In the genomic region with DNA sequence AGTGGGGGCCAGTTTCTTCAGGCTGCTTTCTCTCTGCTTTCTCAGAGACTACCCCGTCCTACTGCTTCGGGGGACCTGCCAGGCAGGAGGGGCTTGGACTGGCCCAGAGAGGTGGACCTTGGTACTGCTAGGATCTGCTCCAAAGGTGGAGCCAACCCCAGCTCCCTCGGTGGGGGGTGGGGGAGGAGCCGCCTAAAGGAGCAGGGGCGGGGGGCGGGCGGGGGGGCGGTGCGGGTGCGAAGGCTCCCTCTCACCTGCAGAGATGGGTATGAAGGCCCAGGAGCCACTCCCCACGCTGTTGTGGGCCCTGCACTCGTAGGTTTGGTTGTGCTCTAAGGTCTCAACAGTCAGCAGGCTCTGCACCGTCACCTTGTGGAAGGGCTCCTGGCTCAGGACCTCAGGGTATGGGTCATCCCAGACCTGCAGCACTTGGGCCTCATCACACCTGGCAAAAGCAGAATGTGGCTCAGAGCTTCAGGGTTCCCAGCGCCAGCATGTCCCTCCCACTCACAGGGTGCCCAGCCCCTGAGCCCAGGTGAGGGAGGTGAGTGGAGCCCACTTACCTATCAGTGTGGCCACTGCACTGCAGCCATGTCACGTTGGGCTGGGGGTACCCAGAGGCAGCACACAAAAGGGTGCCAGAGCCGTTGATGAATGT, we compare ENCODE assay signal across 25 cellular contexts. TPM values are rescaled to one million over a fixed set of nuclear protein-coding genes. Genes with fewer than 3 reads are reported as not detected.
DNase-seq lines count a peak whose midpoint lies in the region; FAIRE-seq and TF ChIP-seq lines count a peak whose summit lies in the region.
"Had no signal": no experiment of that assay in that cellular context is flagged by ENCODE, and none has a peak within 500 bp of the region (broad histone marks: within the 10 kb centered on the region; RNA-seq: fewer than 3 reads in every experiment).

No MANE protein-coding gene starts in this region.

- peaks cover 0 to 79% (median 0%) of the 10 kb centered on the region in 11 experiments; a peak in 2 of 22 replicates for H4K20me1 ChIP-seq in BLaER1 treated with 17β-estradiol and CSF1 and Interleukin-3, amounts not matched to agents 10 nM and 100 nM
- H4K20me1 ChIP-seq in H9 (ENCODE audit: control insufficient read depth, insufficient read depth, insufficient read length) (no peaks in the 10 kb centered on the region), H1 (replicated peaks in 1 of 2; ENCODE audit: control insufficient read depth in 1 of 2, insufficient read depth in 2 of 2, low read length in 2 of 2) (no peaks in the 10 kb centered on the region), osteoblast (ENCODE audit: insufficient read depth, low read length) (no peaks in the 10 kb centered on the region)

- H3K23ac ChIP-seq in H9 (ENCODE audit: insufficient read length, low read depth, low read length), result no peak overlapping the region
- no peak overlapping the region for H3K23ac ChIP-seq in H1 (ENCODE audit: insufficient read length)

- H2AK5ac ChIP-seq in H9 (ENCODE audit: insufficient read length, low read length), result no peak overlapping the region
- no peak overlapping the region for H2AK5ac ChIP-seq in H1 (ENCODE audit: low read depth, low read length)

- TF ChIP-seq RAD21 in H1 (IDR thresholded peaks at IDR 0.05 in 1 of 2, conservative IDR thresholded peaks at IDR 0.05 in 1 of 2; ENCODE audit: low read depth in 2 of 2, low read length in 2 of 2), result no peak

- no peak overlapping the region for H3K4me3 Mint-ChIP-seq in H9
- H3K4me3 Mint-ChIP-seq: CD4-positive, alpha-beta T cell; HFFc6 had no signal

- H2BK5ac ChIP-seq in H9 (ENCODE audit: insufficient read length, low read length), result no peak overlapping the region
- H2BK5ac ChIP-seq in H1 (ENCODE audit: low read depth, low read length), result no peak overlapping the region; the same call in none of the 2 replicates

- no peaks in the 10 kb centered on the region for H3K36me3 Mint-ChIP-seq in H9 (ENCODE audit: insufficient read depth in 1 of 3, low read depth in 3 of 3)

- H3K27me3 ChIP-seq in BLaER1 treated with 17β-estradiol and CSF1 and Interleukin-3, amounts not matched to agents 10 nM and 100 nM, result no peaks in the 10 kb centered on the region
- H3K27me3 ChIP-seq in H9 (ENCODE audit: insufficient read depth, low read length) (no peaks in the 10 kb centered on the region), H1 (replicated peaks in 1 of 4; ENCODE audit: control insufficient read depth in 3 of 4, extremely low read depth in 1 of 4, insufficient read depth in 3 of 4, low read length in 3 of 4) (no peaks in the 10 kb centered on the region; a peak in 1 of 7 replicates), osteoblast (ENCODE audit: insufficient read depth, low read length) (no peaks in the 10 kb centered on the region)
- H3K27me3 ChIP-seq: BE2C, MG63 had no signal

- no peak for TF ChIP-seq CTCF in H9 (conservative IDR thresholded peaks at IDR 0.05)
- no peak for TF ChIP-seq CTCF in H1 (IDR thresholded peaks at IDR 0.05; ENCODE audit: control extremely low read depth in 1 of 3, insufficient read depth in 1 of 3, low read depth in 1 of 3, low read length in 3 of 3)
- no peak for TF ChIP-seq CTCF in osteoblast (IDR thresholded peaks at IDR 0.05; ENCODE audit: extremely low read depth, low read depth, low read length)

- H3T11ph ChIP-seq in H9 (ENCODE audit: low read length), result no peak overlapping the region

- H3K4me1 Mint-ChIP-seq in H9, result peaks cover 5 to 14% of the 10 kb centered on the region in 2 experiments; a peak in 3 of 4 replicates

- TF ChIP-seq POLR2A in H1 (IDR thresholded peaks at IDR 0.05; ENCODE audit: control extremely low read depth in 1 of 2, low read depth in 2 of 2, low read length in 2 of 2), result no peak

- H3K79me1 ChIP-seq in H9 (ENCODE audit: insufficient read depth, low read depth, low read length, poor library complexity, severe bottlenecking) (no peaks in the 10 kb centered on the region), H1 (ENCODE audit: low read depth, low read length) (no peaks in the 10 kb centered on the region)

- H3K79me2 ChIP-seq in H9 (ENCODE audit: insufficient read depth, low read length) (no peaks in the 10 kb centered on the region), H1 (ENCODE audit: control insufficient read depth in 1 of 2, insufficient read depth in 2 of 2, low read length in 2 of 2) (no peaks in the 10 kb centered on the region), osteoblast (ENCODE audit: insufficient read depth, low read length) (no peaks in the 10 kb centered on the region)

- H3K56ac ChIP-seq in H9 (ENCODE audit: insufficient read length, low read depth, low read length), result no peak overlapping the region
- H3K56ac ChIP-seq in H1 (replicated peaks; ENCODE audit: insufficient read length, low read depth, low read length), result no peak overlapping the region

- CTCF ChIA-PET in H1 (lab: Charles Lee; ENCODE audit: partially characterized antibody), result interaction anchor here (0.6 to 1.6 kb wide), 10 partner anchors 18 to 234 kb away, joined by 3 to 6 read pairs (median 3); no protein-coding TSS in a partner anchor

- H3K14ac ChIP-seq in H9 (ENCODE audit: insufficient read depth, low read length) (no peak overlapping the region; the same call in 1 of the 2 replicates), H1 (ENCODE audit: insufficient read length) (no peak overlapping the region)

- FAIRE-seq in H1 (lab: Jason Lieb, UNC), result no peak
- FAIRE-seq: GM19239, H54, K562 had no signal

- H3K18ac ChIP-seq in H9 (ENCODE audit: insufficient read length, low read depth, low read length), result peak overlapping the region; percentile 7
- H3K18ac ChIP-seq in H1 (ENCODE audit: extremely low read depth, low read length), result no peak overlapping the region; the same call in none of the 2 replicates

- peak overlapping the region in 10 of 11 experiments; percentile 34 to 99 (median 93); a peak in 17 of 22 replicates for H3K27ac ChIP-seq in BLaER1 treated with 17β-estradiol and CSF1 and Interleukin-3, amounts not matched to agents 10 nM and 100 nM
- H3K27ac ChIP-seq in H9 (ENCODE audit: insufficient read length, low read depth, low read length) (no peak overlapping the region), H1 (ENCODE audit: low read depth, low read length) (no peak overlapping the region), osteoblast (ENCODE audit: low read depth, low read length) (no peak overlapping the region)
- H3K27ac ChIP-seq: SK-N-MC had no signal

- H3K4me1 ChIP-seq in BLaER1 treated with 17β-estradiol and CSF1 and Interleukin-3, amounts not matched to agents 10 nM and 100 nM, result peaks cover 61 to 100% (median 73%) of the 10 kb centered on the region in 10 experiments
- H3K4me1 ChIP-seq in H9 (ENCODE audit: insufficient read depth, low read length) (no peaks in the 10 kb centered on the region), H1 (replicated peaks in 1 of 4; ENCODE audit: control insufficient read depth in 3 of 4, insufficient read depth in 4 of 4, low read length in 3 of 4) (peaks cover 0 to 15% (median 4%) of the 10 kb centered on the region in 4 experiments; a peak in 5 of 7 replicates), osteoblast (ENCODE audit: insufficient read depth, low read length) (peaks cover 41% of the 10 kb centered on the region)
- H3K4me1 ChIP-seq: BE2C had no signal

- no peak overlapping the region for H2AFZ ChIP-seq in H9 (ENCODE audit: low read length)
- H2AFZ ChIP-seq in H1 (ENCODE audit: low read length), result peak overlapping the region; percentile 82; the same call in 1 of the 2 replicates
- no peak overlapping the region for H2AFZ ChIP-seq in osteoblast (ENCODE audit: low read length)

- TF ChIP-seq EP300 in H1 (IDR thresholded peaks at IDR 0.05; ENCODE audit: borderline replicate concordance in 1 of 2, low read depth in 2 of 2, low read length in 2 of 2), result no peak

- H4K91ac ChIP-seq in H9 (ENCODE audit: insufficient read length, low read depth, low read length), result no peak overlapping the region
- H4K91ac ChIP-seq in H1 (replicated peaks; ENCODE audit: insufficient read length, low read length), result peak overlapping the region; percentile 36

- H2BK15ac ChIP-seq in H9 (ENCODE audit: low read depth, low read length) (no peak overlapping the region), H1 (ENCODE audit: low read length) (no peak overlapping the region)

- peak overlapping the region in 1 of 10 experiments; percentile 9; a peak in 2 of 20 replicates for H3K4me3 ChIP-seq in BLaER1 treated with 17β-estradiol and CSF1 and Interleukin-3, amounts not matched to agents 10 nM and 100 nM
- no peak overlapping the region for H3K4me3 ChIP-seq in H1 (ENCODE audit: extremely low read depth in 1 of 4, insufficient read depth in 2 of 4, low read depth in 3 of 4, low read length in 4 of 4)
- H3K4me3 ChIP-seq in osteoblast (ENCODE audit: insufficient read depth, low read length), result no peak overlapping the region
- H3K4me3 ChIP-seq: K562, MG63, SK-N-MC had no signal

- H3K23me2 ChIP-seq in H9 (ENCODE audit: insufficient read length, low read depth, low read length, poor library complexity, severe bottlenecking) (no peaks in the 10 kb centered on the region), H1 (ENCODE audit: low read depth, low read length) (no peaks in the 10 kb centered on the region)

- POLR2A ChIA-PET in H1 (lab: Charles Lee; ENCODE audit: partially characterized antibody), result no interaction called here

- H3K27me3 Mint-ChIP-seq in H9 (ENCODE audit: low read depth), result peaks cover 11% of the 10 kb centered on the region
- H3K27me3 Mint-ChIP-seq: CD4-positive, alpha-beta T cell had no signal

- peak overlapping the region in 9 of 11 experiments; percentile 20 to 91 (median 85); a peak in 11 of 22 replicates for H3K9ac ChIP-seq in BLaER1 treated with 17β-estradiol and CSF1 and Interleukin-3, amounts not matched to agents 10 nM and 100 nM
- no peak overlapping the region for H3K9ac ChIP-seq in H9 (ENCODE audit: extremely low read depth, insufficient read length, low read length)
- no peak overlapping the region for H3K9ac ChIP-seq in H1 (replicated peaks in 1 of 4; ENCODE audit: extremely low read depth in 1 of 4, low read depth in 3 of 4, low read length in 3 of 4)

- no peaks in the 10 kb centered on the region; a peak in 1 of 5 replicates for H3K9me3 Mint-ChIP-seq in H9
- H3K9me3 Mint-ChIP-seq: CD4-positive, alpha-beta T cell; HFFc6 had no signal

- H3K9me3 ChIP-seq in BLaER1 treated with 17β-estradiol and CSF1 and Interleukin-3, amounts not matched to agents 10 nM and 100 nM (replicated peaks in 1 of 11), result peaks cover 0 to 22% (median 18%) of the 10 kb centered on the region in 11 experiments; a peak in 18 of 22 replicates
- no peaks in the 10 kb centered on the region for H3K9me3 ChIP-seq in H9 (ENCODE audit: control insufficient read depth, low read depth, low read length)
- H3K9me3 ChIP-seq in H1 (ENCODE audit: insufficient read depth in 2 of 2, low read depth in 1 of 2, low read length in 1 of 2), result no peaks in the 10 kb centered on the region
- peaks cover 4% of the 10 kb centered on the region for H3K9me3 ChIP-seq in osteoblast (ENCODE audit: low read depth, low read length)
- H3K9me3 ChIP-seq: BE2C had no signal

- H4K8ac ChIP-seq in H9 (replicated peaks; ENCODE audit: insufficient read length, low read depth, low read length), result no peak overlapping the region
- H4K8ac ChIP-seq in H1 (ENCODE audit: extremely low read depth, insufficient read depth, low read length), result no peak overlapping the region

- H3K4ac ChIP-seq in H9 (ENCODE audit: low read depth, low read length) (no peak overlapping the region), H1 (replicated peaks; ENCODE audit: insufficient read length, low read depth, low read length) (no peak overlapping the region)

- H2BK20ac ChIP-seq in H9 (ENCODE audit: low read depth, low read length, poor library complexity, severe bottlenecking) (no peak overlapping the region), H1 (ENCODE audit: low read length) (no peak overlapping the region)

- H4K5ac ChIP-seq in H9 (ENCODE audit: insufficient read length, low read depth, low read length), result no peak overlapping the region
- no peak overlapping the region for H4K5ac ChIP-seq in H1 (ENCODE audit: insufficient read length, low read depth, low read length)

- H2BK12ac ChIP-seq in H9 (ENCODE audit: insufficient read length, low read depth, low read length), result no peak overlapping the region
- peak overlapping the region; percentile 63; the same call in 1 of the 2 replicates for H2BK12ac ChIP-seq in H1 (ENCODE audit: low read depth, low read length)

- WGBS in H9 (ENCODE audit: extremely low coverage, insufficient read length, low lambda C conversion rate), result no CpG with 5 or more reads among the region's 16 CpGs
- WGBS in H1 (ENCODE audit: extremely low coverage in 1 of 2, insufficient coverage in 1 of 2, insufficient read length in 1 of 2, insufficient replicate concordance in 2 of 2, low coverage in 1 of 2, low lambda C conversion rate in 2 of 2, missing lambda C conversion rate in 1 of 2), 2 experiments, result 89% methylated on average over 8 of the region's 16 CpGs; no CpG with 5 or more reads in 1 of the 2 experiments

- no peak for DNase-seq in H9
- DNase-seq in H1 (ENCODE audit: low read depth in 1 of 2, low spot score in 2 of 2), result no peak
- peak; percentile 42 for DNase-seq in osteoblast (ENCODE audit: insufficient read length, low spot score, missing footprints)
- no peak for DNase-seq in nucleus accumbens (lab: John Stamatoyannopoulos, UW)
- no peak for DNase-seq in globus pallidus (ENCODE audit: low spot score)
- no peak for DNase-seq in iPS-NIHi11 (ENCODE audit: low spot score)
- DNase-seq: BE2C, COR-L47, DMS79, HFFc6, MG63, NCI-H1417, NCI-H1694 treated with DMSO at 0.1 percent for 48 hours, NCI-H2081 treated with DMSO at 0.1 percent for 48 hours, NCI-H2171 treated with DMSO at 0.1 percent for 48 hours, NCI-H446, NCI-H526 treated with DMSO at 0.1 percent for 48 hours, SHP77 had no signal

- H3K27ac Mint-ChIP-seq in H9, result no peak overlapping the region
- H3K27ac Mint-ChIP-seq: CD4-positive, alpha-beta T cell; HFFc6 had no signal

- H2BK120ac ChIP-seq in H9 (ENCODE audit: low read depth, low read length, poor library complexity, severe bottlenecking) (no peak overlapping the region), H1 (replicated peaks; ENCODE audit: low read depth, low read length) (no peak overlapping the region)

- peak overlapping the region; percentile 93 to 100 (median 99) for H3K4me2 ChIP-seq in BLaER1 treated with 17β-estradiol and CSF1 and Interleukin-3, amounts not matched to agents 10 nM and 100 nM
- H3K4me2 ChIP-seq in H9 (ENCODE audit: insufficient read depth, insufficient read length, low read length) (no peak overlapping the region), H1 (ENCODE audit: insufficient read depth in 1 of 2, low read depth in 2 of 2, low read length in 2 of 2) (no peak overlapping the region), osteoblast (ENCODE audit: insufficient read depth, low read length) (no peak overlapping the region)

- peaks cover 0 to 83% (median 22%) of the 10 kb centered on the region in 11 experiments; a peak in 12 of 22 replicates for H3K36me3 ChIP-seq in BLaER1 treated with 17β-estradiol and CSF1 and Interleukin-3, amounts not matched to agents 10 nM and 100 nM
- H3K36me3 ChIP-seq in H1 (ENCODE audit: control insufficient read depth in 2 of 4, insufficient read depth in 4 of 4, low read length in 3 of 4) (no peaks in the 10 kb centered on the region), osteoblast (ENCODE audit: insufficient read depth, low read length) (no peaks in the 10 kb centered on the region)
- H3K36me3 ChIP-seq: BE2C, MG63 had no signal

RNA-seq across cellular contexts. Expression of a gene that starts 16.6 kb away (rescaled TPM):
- total RNA-seq in H9 (2021), result 0.13 TPM in 1 of 2 replicates, not detected in the other
- not detected in 2 replicates for total RNA-seq in H1 (2021; fragmentation: NEBNext Ultra II Directional; extraction: Animal tissue kit (Norgen Biotek cat#: 25700))
- polyA plus RNA-seq in H1 (2011; rRNA removed), result 0.12 TPM in 1 of 2 replicates, not detected in the other
- not detected for polyA plus RNA-seq in H1 (2011; cell fraction: cytosol; rRNA removed)
- not detected for polyA plus RNA-seq in H1 (2011; cell fraction: nucleus; rRNA removed)
- 0.14 TPM in 1 of 4 replicates, not detected in the others for polyA plus RNA-seq in H1 (2012, experiment 1 of 2)
- polyA plus RNA-seq in H1 (2012, experiment 2 of 2), result 0.08 TPM
- polyA plus RNA-seq in H1 (2013, experiment 1 of 2), result 0.08 TPM
- 0.04 TPM for polyA plus RNA-seq in H1 (2013, experiment 2 of 2)
- not detected in 2 replicates for polyA minus RNA-seq in H1 (2011; rRNA and poly(A)+ RNA removed)
- polyA minus RNA-seq in H1 (2011; cell fraction: cytosol; rRNA and poly(A)+ RNA removed), result not detected
- polyA minus RNA-seq in H1 (2011; cell fraction: nucleus; rRNA and poly(A)+ RNA removed), result not detected
- 0.36 and 0.88 TPM in 2 replicates for total RNA-seq in osteoblast
- total RNA-seq: A673 had no signal

Comparison
In these comparisons a context has a peak if more than half of its experiments do, and no peak if none do; other contexts are left out.
1. H3K27ac ChIP-seq: peak in BLaER1 treated with 17β-estradiol and CSF1 and Interleukin-3, amounts not matched to agents 10 nM and 100 nM (10 of 11); none in H9 (single experiment), H1 (single experiment) and osteoblast (single experiment).
2. H3K4me2 ChIP-seq: peak in BLaER1 treated with 17β-estradiol and CSF1 and Interleukin-3, amounts not matched to agents 10 nM and 100 nM (11 of 11); none in H9 (single experiment), H1 (0 of 2) and osteoblast (single experiment).
3. H3K9ac ChIP-seq: peak in BLaER1 treated with 17β-estradiol and CSF1 and Interleukin-3, amounts not matched to agents 10 nM and 100 nM (9 of 11); none in H9 (single experiment) and H1 (0 of 4).